ENCODE assay signal across 1 cellular context in the genomic region with DNA sequence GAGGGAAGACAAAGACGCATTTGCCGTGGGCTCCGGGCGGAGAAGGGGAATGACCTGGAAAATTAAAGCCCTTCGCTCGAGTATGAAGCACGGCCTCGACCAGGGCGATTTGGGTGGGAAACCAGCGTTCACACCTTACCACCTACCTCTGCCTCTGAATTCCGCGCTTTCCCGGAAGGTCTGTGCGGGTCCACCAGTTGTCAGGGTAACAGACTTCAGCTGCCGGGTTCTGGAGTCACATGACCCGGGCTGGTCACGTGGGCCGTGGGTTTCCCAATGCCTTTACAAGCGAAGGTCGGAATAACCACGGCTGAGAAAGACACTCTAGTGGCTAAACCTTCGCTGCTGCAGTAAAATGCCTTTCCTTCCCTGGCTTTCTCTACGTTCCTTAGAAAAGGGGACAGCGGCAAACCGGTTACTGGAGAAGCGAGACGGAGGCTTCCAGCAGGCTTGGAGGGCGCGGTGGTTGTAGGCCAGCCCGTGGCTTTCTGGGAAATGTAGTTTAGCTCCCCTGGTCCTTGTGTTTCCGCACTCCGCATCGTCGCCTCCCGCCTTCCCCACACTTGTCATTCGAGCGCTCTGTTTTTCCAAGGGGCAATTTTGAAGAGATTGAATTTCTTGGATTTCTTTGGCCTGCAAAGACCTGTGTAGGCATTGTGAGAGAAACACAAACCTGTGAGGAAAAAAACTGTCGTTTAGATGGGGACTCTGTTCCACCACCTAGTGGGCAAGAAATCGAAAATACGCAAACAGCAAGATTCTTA.
TF ChIP-seq lines count a peak whose summit lies in the region.

A gene with protein sequence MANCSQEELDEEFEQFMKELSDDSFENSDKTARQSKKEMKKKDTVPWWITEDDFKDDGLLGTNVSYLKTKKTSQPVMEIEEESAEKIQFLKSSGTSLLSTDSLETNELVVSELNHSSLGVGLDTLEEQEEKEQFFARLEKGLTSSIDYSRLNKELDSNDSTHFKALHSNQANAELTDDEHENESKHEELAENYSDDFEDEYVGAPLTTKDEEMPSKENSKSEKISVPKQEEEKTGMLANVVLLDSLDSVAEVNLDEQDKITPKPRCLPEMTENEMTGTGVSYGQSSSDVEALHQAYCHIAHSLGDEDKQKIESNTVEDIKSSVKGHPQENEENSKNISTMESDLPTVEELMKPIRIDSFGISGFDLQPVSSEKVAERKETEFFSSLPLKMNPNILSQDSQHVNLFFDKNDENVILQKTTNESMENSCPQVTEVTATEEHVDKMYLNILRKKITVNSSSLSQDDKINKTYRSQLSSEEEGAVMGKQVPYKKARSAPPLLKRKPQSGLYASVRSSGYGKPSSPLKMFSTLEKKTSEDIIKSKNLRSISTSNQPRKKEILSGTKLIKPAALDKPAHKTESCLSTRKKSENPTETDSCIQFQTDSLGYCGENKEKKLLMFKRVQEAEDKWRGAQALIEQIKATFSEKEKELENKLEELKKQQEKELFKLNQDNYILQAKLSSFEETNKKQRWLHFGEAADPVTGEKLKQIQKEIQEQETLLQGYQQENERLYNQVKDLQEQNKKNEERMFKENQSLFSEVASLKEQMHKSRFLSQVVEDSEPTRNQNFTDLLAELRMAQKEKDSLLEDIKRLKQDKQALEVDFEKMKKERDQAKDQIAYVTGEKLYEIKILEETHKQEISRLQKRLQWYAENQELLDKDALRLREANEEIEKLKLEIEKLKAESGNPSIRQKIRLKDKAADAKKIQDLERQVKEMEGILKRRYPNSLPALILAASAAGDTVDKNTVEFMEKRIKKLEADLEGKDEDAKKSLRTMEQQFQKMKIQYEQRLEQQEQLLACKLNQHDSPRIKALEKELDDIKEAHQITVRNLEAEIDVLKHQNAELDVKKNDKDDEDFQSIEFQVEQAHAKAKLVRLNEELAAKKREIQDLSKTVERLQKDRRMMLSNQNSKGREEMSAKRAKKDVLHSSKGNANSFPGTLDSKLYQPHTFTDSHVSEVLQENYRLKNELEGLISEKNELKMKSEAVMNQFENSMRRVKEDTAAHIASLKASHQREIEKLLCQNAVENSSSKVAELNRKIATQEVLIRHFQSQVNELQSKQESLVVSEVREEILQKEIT (N-terminal part only) (minus strand): TSS at position 210 of the 764 bp plus-strand sequence. CDS start 1,250 bp downstream, outside the sequence.

TF ChIP-seq in HEK293, 187 proteins besides CTCF, POLR2A, EP300 and RAD21 (continued from another document and continues in another):
- TF ChIP-seq, protein P1, sequence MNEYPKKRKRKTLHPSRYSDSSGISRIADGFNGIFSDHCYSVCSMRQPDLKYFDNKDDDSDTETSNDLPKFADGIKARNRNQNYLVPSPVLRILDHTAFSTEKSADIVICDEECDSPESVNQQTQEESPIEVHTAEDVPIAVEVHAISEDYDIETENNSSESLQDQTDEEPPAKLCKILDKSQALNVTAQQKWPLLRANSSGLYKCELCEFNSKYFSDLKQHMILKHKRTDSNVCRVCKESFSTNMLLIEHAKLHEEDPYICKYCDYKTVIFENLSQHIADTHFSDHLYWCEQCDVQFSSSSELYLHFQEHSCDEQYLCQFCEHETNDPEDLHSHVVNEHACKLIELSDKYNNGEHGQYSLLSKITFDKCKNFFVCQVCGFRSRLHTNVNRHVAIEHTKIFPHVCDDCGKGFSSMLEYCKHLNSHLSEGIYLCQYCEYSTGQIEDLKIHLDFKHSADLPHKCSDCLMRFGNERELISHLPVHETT (tag by site-specific recombination; IDR thresholded peaks at IDR 0.05): peak; percentile 82
- TF ChIP-seq ZNF555 (tag by site-specific recombination; conservative IDR thresholded peaks at IDR 0.05): no peak
- TF ChIP-seq ZNF394 (tag by site-specific recombination; IDR thresholded peaks at IDR 0.05; ENCODE audit: borderline replicate concordance): peak; percentile 58
- TF ChIP-seq MYNN (tag by site-specific recombination; IDR thresholded peaks at IDR 0.05; ENCODE audit: borderline replicate concordance): peak; percentile 84
- TF ChIP-seq, protein P2, sequence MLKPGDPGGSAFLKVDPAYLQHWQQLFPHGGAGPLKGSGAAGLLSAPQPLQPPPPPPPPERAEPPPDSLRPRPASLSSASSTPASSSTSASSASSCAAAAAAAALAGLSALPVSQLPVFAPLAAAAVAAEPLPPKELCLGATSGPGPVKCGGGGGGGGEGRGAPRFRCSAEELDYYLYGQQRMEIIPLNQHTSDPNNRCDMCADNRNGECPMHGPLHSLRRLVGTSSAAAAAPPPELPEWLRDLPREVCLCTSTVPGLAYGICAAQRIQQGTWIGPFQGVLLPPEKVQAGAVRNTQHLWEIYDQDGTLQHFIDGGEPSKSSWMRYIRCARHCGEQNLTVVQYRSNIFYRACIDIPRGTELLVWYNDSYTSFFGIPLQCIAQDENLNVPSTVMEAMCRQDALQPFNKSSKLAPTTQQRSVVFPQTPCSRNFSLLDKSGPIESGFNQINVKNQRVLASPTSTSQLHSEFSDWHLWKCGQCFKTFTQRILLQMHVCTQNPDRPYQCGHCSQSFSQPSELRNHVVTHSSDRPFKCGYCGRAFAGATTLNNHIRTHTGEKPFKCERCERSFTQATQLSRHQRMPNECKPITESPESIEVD (tag by site-specific recombination; IDR thresholded peaks at IDR 0.05): peak; percentile 77
- TF ChIP-seq ZFP37 (tag by site-specific recombination; IDR thresholded peaks at IDR 0.05): no peak
- TF ChIP-seq ZNF341 (tag by site-specific recombination; IDR thresholded peaks at IDR 0.05; ENCODE audit: low read depth): no peak
- TF ChIP-seq, protein P3, sequence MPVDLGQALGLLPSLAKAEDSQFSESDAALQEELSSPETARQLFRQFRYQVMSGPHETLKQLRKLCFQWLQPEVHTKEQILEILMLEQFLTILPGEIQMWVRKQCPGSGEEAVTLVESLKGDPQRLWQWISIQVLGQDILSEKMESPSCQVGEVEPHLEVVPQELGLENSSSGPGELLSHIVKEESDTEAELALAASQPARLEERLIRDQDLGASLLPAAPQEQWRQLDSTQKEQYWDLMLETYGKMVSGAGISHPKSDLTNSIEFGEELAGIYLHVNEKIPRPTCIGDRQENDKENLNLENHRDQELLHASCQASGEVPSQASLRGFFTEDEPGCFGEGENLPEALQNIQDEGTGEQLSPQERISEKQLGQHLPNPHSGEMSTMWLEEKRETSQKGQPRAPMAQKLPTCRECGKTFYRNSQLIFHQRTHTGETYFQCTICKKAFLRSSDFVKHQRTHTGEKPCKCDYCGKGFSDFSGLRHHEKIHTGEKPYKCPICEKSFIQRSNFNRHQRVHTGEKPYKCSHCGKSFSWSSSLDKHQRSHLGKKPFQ (tag by site-specific recombination; IDR thresholded peaks at IDR 0.05): peak; percentile 89
- TF ChIP-seq ZNF211 (tag by site-specific recombination; IDR thresholded peaks at IDR 0.05; ENCODE audit: low read depth): no peak
- no peak for TF ChIP-seq ZNF239 (tag by site-specific recombination; IDR thresholded peaks at IDR 0.05)
- no peak for TF ChIP-seq ZNF837 (tag by site-specific recombination; IDR thresholded peaks at IDR 0.05)
- TF ChIP-seq ZNF830 (tag by site-specific recombination; IDR thresholded peaks at IDR 0.05; ENCODE audit: low read depth): no peak
- peak; percentile 53; the same call in 1 of the 2 replicates for TF ChIP-seq ZNF654 (tag by site-specific recombination; IDR thresholded peaks at IDR 0.05; ENCODE audit: low read depth)
- TF ChIP-seq, protein P4, sequence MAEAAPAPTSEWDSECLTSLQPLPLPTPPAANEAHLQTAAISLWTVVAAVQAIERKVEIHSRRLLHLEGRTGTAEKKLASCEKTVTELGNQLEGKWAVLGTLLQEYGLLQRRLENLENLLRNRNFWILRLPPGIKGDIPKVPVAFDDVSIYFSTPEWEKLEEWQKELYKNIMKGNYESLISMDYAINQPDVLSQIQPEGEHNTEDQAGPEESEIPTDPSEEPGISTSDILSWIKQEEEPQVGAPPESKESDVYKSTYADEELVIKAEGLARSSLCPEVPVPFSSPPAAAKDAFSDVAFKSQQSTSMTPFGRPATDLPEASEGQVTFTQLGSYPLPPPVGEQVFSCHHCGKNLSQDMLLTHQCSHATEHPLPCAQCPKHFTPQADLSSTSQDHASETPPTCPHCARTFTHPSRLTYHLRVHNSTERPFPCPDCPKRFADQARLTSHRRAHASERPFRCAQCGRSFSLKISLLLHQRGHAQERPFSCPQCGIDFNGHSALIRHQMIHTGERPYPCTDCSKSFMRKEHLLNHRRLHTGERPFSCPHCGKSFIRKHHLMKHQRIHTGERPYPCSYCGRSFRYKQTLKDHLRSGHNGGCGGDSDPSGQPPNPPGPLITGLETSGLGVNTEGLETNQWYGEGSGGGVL (tag by site-specific recombination; IDR thresholded peaks at IDR 0.05): no peak
- TF ChIP-seq YY1 (tag by site-specific recombination; IDR thresholded peaks at IDR 0.05): 0 out of 2 replicates have a peak, but pooled peaks have one; percentile 51
- no peak for TF ChIP-seq ZFP41 (tag by site-specific recombination; IDR thresholded peaks at IDR 0.05; ENCODE audit: borderline replicate concordance)
- no peak for TF ChIP-seq ZNF585B (tag by site-specific recombination; IDR thresholded peaks at IDR 0.05)
- TF ChIP-seq, protein P5, sequence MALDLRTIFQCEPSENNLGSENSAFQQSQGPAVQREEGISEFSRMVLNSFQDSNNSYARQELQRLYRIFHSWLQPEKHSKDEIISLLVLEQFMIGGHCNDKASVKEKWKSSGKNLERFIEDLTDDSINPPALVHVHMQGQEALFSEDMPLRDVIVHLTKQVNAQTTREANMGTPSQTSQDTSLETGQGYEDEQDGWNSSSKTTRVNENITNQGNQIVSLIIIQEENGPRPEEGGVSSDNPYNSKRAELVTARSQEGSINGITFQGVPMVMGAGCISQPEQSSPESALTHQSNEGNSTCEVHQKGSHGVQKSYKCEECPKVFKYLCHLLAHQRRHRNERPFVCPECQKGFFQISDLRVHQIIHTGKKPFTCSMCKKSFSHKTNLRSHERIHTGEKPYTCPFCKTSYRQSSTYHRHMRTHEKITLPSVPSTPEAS (tag by site-specific recombination; IDR thresholded peaks at IDR 0.05): no peak
- no peak for TF ChIP-seq ZNF558 (tag by site-specific recombination; IDR thresholded peaks at IDR 0.05)
- no peak for TF ChIP-seq ZNF132 (tag by site-specific recombination; IDR thresholded peaks at IDR 0.05; ENCODE audit: borderline replicate concordance)
- TF ChIP-seq, protein P6, sequence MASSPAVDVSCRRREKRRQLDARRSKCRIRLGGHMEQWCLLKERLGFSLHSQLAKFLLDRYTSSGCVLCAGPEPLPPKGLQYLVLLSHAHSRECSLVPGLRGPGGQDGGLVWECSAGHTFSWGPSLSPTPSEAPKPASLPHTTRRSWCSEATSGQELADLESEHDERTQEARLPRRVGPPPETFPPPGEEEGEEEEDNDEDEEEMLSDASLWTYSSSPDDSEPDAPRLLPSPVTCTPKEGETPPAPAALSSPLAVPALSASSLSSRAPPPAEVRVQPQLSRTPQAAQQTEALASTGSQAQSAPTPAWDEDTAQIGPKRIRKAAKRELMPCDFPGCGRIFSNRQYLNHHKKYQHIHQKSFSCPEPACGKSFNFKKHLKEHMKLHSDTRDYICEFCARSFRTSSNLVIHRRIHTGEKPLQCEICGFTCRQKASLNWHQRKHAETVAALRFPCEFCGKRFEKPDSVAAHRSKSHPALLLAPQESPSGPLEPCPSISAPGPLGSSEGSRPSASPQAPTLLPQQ (tag by site-specific recombination; IDR thresholded peaks at IDR 0.05): peak; percentile 99
- TF ChIP-seq ZNF19 (tag by site-specific recombination; IDR thresholded peaks at IDR 0.05; ENCODE audit: low read depth): no peak
- peak; percentile 66 for TF ChIP-seq ZNF629 (tag by site-specific recombination; IDR thresholded peaks at IDR 0.05)
- no peak for TF ChIP-seq ZNF544 (tag by site-specific recombination; IDR thresholded peaks at IDR 0.05)
- TF ChIP-seq SETDB1 (IDR thresholded peaks at IDR 0.05; ENCODE audit: insufficient read length, low read length): no peak
- no peak for TF ChIP-seq HOXA7 (CRISPR knock-in tag; IDR thresholded peaks at IDR 0.05; ENCODE audit: borderline replicate concordance)
- TF ChIP-seq ZNF626 (tag by site-specific recombination; IDR thresholded peaks at IDR 0.05): no peak
- TF ChIP-seq, protein P7, sequence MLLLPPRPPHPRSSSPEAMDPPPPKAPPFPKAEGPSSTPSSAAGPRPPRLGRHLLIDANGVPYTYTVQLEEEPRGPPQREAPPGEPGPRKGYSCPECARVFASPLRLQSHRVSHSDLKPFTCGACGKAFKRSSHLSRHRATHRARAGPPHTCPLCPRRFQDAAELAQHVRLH (tag by site-specific recombination; IDR thresholded peaks at IDR 0.05): peak; percentile 98
- TF ChIP-seq, protein P8, sequence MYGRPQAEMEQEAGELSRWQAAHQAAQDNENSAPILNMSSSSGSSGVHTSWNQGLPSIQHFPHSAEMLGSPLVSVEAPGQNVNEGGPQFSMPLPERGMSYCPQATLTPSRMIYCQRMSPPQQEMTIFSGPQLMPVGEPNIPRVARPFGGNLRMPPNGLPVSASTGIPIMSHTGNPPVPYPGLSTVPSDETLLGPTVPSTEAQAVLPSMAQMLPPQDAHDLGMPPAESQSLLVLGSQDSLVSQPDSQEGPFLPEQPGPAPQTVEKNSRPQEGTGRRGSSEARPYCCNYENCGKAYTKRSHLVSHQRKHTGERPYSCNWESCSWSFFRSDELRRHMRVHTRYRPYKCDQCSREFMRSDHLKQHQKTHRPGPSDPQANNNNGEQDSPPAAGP (tag by site-specific recombination; IDR thresholded peaks at IDR 0.05): peak; percentile 83; the same call in 1 of the 2 replicates
- 0 out of 2 replicates have a peak, but pooled peaks have one; percentile 36 for TF ChIP-seq WT1 (tag by site-specific recombination; IDR thresholded peaks at IDR 0.05)
- TF ChIP-seq, protein P9, sequence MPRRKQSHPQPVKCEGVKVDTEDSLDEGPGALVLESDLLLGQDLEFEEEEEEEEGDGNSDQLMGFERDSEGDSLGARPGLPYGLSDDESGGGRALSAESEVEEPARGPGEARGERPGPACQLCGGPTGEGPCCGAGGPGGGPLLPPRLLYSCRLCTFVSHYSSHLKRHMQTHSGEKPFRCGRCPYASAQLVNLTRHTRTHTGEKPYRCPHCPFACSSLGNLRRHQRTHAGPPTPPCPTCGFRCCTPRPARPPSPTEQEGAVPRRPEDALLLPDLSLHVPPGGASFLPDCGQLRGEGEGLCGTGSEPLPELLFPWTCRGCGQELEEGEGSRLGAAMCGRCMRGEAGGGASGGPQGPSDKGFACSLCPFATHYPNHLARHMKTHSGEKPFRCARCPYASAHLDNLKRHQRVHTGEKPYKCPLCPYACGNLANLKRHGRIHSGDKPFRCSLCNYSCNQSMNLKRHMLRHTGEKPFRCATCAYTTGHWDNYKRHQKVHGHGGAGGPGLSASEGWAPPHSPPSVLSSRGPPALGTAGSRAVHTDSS (tag by site-specific recombination; IDR thresholded peaks at IDR 0.05): no peak
- TF ChIP-seq, protein P10, sequence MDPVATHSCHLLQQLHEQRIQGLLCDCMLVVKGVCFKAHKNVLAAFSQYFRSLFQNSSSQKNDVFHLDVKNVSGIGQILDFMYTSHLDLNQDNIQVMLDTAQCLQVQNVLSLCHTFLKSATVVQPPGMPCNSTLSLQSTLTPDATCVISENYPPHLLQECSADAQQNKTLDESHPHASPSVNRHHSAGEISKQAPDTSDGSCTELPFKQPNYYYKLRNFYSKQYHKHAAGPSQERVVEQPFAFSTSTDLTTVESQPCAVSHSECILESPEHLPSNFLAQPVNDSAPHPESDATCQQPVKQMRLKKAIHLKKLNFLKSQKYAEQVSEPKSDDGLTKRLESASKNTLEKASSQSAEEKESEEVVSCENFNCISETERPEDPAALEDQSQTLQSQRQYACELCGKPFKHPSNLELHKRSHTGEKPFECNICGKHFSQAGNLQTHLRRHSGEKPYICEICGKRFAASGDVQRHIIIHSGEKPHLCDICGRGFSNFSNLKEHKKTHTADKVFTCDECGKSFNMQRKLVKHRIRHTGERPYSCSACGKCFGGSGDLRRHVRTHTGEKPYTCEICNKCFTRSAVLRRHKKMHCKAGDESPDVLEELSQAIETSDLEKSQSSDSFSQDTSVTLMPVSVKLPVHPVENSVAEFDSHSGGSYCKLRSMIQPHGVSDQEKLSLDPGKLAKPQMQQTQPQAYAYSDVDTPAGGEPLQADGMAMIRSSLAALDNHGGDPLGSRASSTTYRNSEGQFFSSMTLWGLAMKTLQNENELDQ (tag by site-specific recombination; IDR thresholded peaks at IDR 0.05; ENCODE audit: low read depth): no peak
- no peak for TF ChIP-seq ZNF354C (tag by site-specific recombination; IDR thresholded peaks at IDR 0.05; ENCODE audit: borderline replicate concordance, low read depth)
- no peak for TF ChIP-seq ZNF114 (tag by site-specific recombination; IDR thresholded peaks at IDR 0.05)
